Comparison of ENCODE assay signal across 12 cellular contexts in the genomic region with DNA sequence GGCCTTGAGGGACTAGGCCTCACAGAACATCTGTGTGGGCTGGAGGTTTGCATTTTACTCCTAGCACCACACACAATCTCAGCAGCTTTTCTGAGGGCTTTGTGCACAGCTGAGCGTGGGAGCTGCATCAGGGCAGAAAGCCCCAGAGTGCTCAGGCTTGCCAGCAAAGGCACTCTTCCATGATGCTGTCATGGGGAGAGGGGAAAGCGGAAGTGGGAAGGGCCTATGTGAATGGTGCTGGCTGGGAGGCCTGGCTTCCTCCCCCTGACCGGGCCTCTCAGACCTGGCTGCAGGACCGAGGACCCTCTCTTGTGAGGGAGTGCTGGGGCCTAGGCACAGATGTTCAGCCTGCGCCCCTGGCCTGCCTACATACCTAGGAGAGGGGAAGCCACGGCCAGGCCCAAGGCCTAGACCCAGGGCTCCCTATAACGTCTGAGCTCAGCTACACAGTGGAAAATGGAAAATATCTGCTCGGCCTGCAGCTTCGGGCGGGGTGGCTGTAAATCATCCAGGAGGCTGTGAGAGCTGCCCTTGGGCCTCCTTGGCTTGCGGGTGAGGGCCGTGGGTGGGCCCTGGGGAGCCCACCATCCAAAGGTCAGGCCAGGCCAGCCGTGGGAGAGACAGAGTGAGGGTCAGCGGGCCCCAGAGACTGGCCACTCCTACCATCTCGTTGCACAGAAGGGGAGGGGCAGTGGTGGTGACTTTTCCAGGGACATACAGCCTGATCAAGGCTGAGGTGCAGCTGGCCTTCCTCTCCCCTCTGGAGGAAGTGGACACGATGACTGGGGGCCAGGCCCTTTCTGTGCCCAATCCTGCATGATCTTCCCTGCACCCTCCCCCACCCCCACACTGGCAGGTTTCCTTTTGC. TPM values are rescaled to one million over a fixed set of nuclear protein-coding genes. Genes with fewer than 3 reads are reported as not detected.
A peak's percentile ranks its signal among the peaks of the same experiment; 100 is the strongest.
DNase-seq lines count a peak whose midpoint lies in the region; ATAC-seq and TF ChIP-seq lines count a peak whose summit lies in the region.
"Had no signal": no experiment of that assay in that cellular context is flagged by ENCODE, and none has a peak within 500 bp of the region (broad histone marks: within the 10 kb centered on the region; RNA-seq: fewer than 3 reads in every experiment).

No MANE protein-coding gene starts in this region.

- no peaks in the 10 kb centered on the region for H3K36me3 Mint-ChIP-seq in activated CD4-positive, alpha-beta T cell treated with anti-CD3 and anti-CD28 coated beads for 36 hours (ENCODE audit: low read depth)
- H3K36me3 Mint-ChIP-seq in activated CD4-positive, alpha-beta T cell treated with anti-CD3 and anti-CD28 coated beads, Interleukin-2, amount 10 ng/mL, durations not matched to agents 7 days and 5 days (ENCODE audit: low read depth) = no peaks in the 10 kb centered on the region
- no peaks in the 10 kb centered on the region for H3K36me3 Mint-ChIP-seq in neural crest cell (ENCODE audit: low read depth)
- H3K36me3 Mint-ChIP-seq in activated naive CD8-positive, alpha-beta T cell treated with anti-CD3 and anti-CD28 coated beads, Interleukin-2, amount 50 U/mL, for 24 hours (ENCODE audit: low read depth) = no peaks in the 10 kb centered on the region
- H3K36me3 Mint-ChIP-seq: stimulated activated memory B cell treated with anti-CD40 and anti-IgM and Interleukin-4, amounts not matched to agents 10 μg/mL and 1 μg/mL and 100 μg/mL, for 72 hours had no signal

- intact Hi-C loops in activated CD4-positive, alpha-beta T cell treated with anti-CD3 and anti-CD28 coated beads for 36 hours (cut with DNase I, micrococcal nuclease) = no loop called here
- intact Hi-C loops in upper lobe of right lung (cut with DNase I) = no loop called here

- ATAC-seq in activated CD4-positive, alpha-beta T cell treated with anti-CD3 and anti-CD28 coated beads for 36 hours = no peak
- ATAC-seq in upper lobe of right lung (peak; percentile 53), GM19351 (IDR thresholded peaks at IDR 0.05; ENCODE audit: unreplicated experiment) (no peak)
- no peak for ATAC-seq in activated naive CD8-positive, alpha-beta T cell treated with anti-CD3 and anti-CD28 coated beads, Interleukin-2, amount 50 U/mL, for 24 hours
- ATAC-seq: stimulated activated memory B cell treated with anti-CD40 and anti-IgM and Interleukin-4, amounts not matched to agents 10 μg/mL and 1 μg/mL and 100 μg/mL, for 72 hours; T-helper 17 cell had no signal

- H3K4me3 ChIP-seq in upper lobe of right lung = no peak overlapping the region

- TF ChIP-seq CTCF in neural crest cell (conservative IDR thresholded peaks at IDR 0.05) (no peak), upper lobe of right lung (IDR thresholded peaks at IDR 0.05) (no peak)

- H3K9me3 ChIP-seq in upper lobe of right lung = no peaks in the 10 kb centered on the region

- no peaks in the 10 kb centered on the region for H3K27me3 ChIP-seq in upper lobe of right lung

- DNase-seq in activated CD4-positive, alpha-beta T cell treated with anti-CD3 and anti-CD28 coated beads for 36 hours = peak; percentile 0
- DNase-seq in activated CD4-positive, alpha-beta T cell treated with anti-CD3 and anti-CD28 coated beads, Interleukin-2, amount 10 ng/mL, durations not matched to agents 7 days and 5 days = no peak
- peak; percentile 42 for DNase-seq in globus pallidus (ENCODE audit: low spot score)
- no peak for DNase-seq in neural crest cell (ENCODE audit: low read depth, low spot score)
- DNase-seq in upper lobe of right lung = peak; percentile 53
- no peak for DNase-seq in activated naive CD8-positive, alpha-beta T cell treated with anti-CD3 and anti-CD28 coated beads, Interleukin-2, amount 50 U/mL, for 24 hours
- DNase-seq in activated CD4-positive, CD25-positive, alpha-beta regulatory T cell (lab: John Stamatoyannopoulos, UW) = no peak
- DNase-seq: NCI-H1694, T-helper 17 cell had no signal

- no peaks in the 10 kb centered on the region for H3K9me3 Mint-ChIP-seq in activated CD4-positive, alpha-beta T cell treated with anti-CD3 and anti-CD28 coated beads for 36 hours (ENCODE audit: low read depth)
- no peaks in the 10 kb centered on the region for H3K9me3 Mint-ChIP-seq in activated CD4-positive, alpha-beta T cell treated with anti-CD3 and anti-CD28 coated beads, Interleukin-2, amount 10 ng/mL, durations not matched to agents 7 days and 5 days
- peaks cover 2% of the 10 kb centered on the region for H3K9me3 Mint-ChIP-seq in neural crest cell
- no peaks in the 10 kb centered on the region for H3K9me3 Mint-ChIP-seq in activated naive CD8-positive, alpha-beta T cell treated with anti-CD3 and anti-CD28 coated beads, Interleukin-2, amount 50 U/mL, for 24 hours

- H3K4me1 ChIP-seq in upper lobe of right lung = no peaks in the 10 kb centered on the region

- H3K4me1 Mint-ChIP-seq in activated CD4-positive, alpha-beta T cell treated with anti-CD3 and anti-CD28 coated beads for 36 hours = no peaks in the 10 kb centered on the region
- no peaks in the 10 kb centered on the region for H3K4me1 Mint-ChIP-seq in activated CD4-positive, alpha-beta T cell treated with anti-CD3 and anti-CD28 coated beads, Interleukin-2, amount 10 ng/mL, durations not matched to agents 7 days and 5 days
- peaks cover 63% of the 10 kb centered on the region for H3K4me1 Mint-ChIP-seq in neural crest cell
- no peaks in the 10 kb centered on the region for H3K4me1 Mint-ChIP-seq in activated naive CD8-positive, alpha-beta T cell treated with anti-CD3 and anti-CD28 coated beads, Interleukin-2, amount 50 U/mL, for 24 hours
- H3K4me1 Mint-ChIP-seq: stimulated activated memory B cell treated with anti-CD40 and anti-IgM and Interleukin-4, amounts not matched to agents 10 μg/mL and 1 μg/mL and 100 μg/mL, for 72 hours had no signal

- CTCF ChIA-PET in activated CD4-positive, alpha-beta T cell treated with anti-CD3 and anti-CD28 coated beads for 36 hours (lab: Charles Lee) = no interaction called here
- CTCF ChIA-PET in activated CD4-positive, alpha-beta T cell treated with anti-CD3 and anti-CD28 coated beads, Interleukin-2, amount 10 ng/mL, durations not matched to agents 7 days and 5 days (lab: Charles Lee) = no interaction called here

- H3K27me3 Mint-ChIP-seq in activated CD4-positive, alpha-beta T cell treated with anti-CD3 and anti-CD28 coated beads for 36 hours = peaks cover 12% of the 10 kb centered on the region
- H3K27me3 Mint-ChIP-seq in activated CD4-positive, alpha-beta T cell treated with anti-CD3 and anti-CD28 coated beads, Interleukin-2, amount 10 ng/mL, durations not matched to agents 7 days and 5 days = peaks cover 11% of the 10 kb centered on the region
- no peaks in the 10 kb centered on the region for H3K27me3 Mint-ChIP-seq in neural crest cell (ENCODE audit: low read depth)
- peaks cover 9% of the 10 kb centered on the region for H3K27me3 Mint-ChIP-seq in activated naive CD8-positive, alpha-beta T cell treated with anti-CD3 and anti-CD28 coated beads, Interleukin-2, amount 50 U/mL, for 24 hours

- H3K27ac ChIP-seq in upper lobe of right lung = peak overlapping the region; percentile 60
- H3K27ac ChIP-seq: 22Rv1 had no signal

- H3K4me3 Mint-ChIP-seq in activated CD4-positive, alpha-beta T cell treated with anti-CD3 and anti-CD28 coated beads for 36 hours = no peak overlapping the region
- no peak overlapping the region for H3K4me3 Mint-ChIP-seq in activated CD4-positive, alpha-beta T cell treated with anti-CD3 and anti-CD28 coated beads, Interleukin-2, amount 10 ng/mL, durations not matched to agents 7 days and 5 days
- peak overlapping the region; percentile 62 for H3K4me3 Mint-ChIP-seq in neural crest cell
- no peak overlapping the region for H3K4me3 Mint-ChIP-seq in activated naive CD8-positive, alpha-beta T cell treated with anti-CD3 and anti-CD28 coated beads, Interleukin-2, amount 50 U/mL, for 24 hours
- H3K4me3 Mint-ChIP-seq: stimulated activated memory B cell treated with anti-CD40 and anti-IgM and Interleukin-4, amounts not matched to agents 10 μg/mL and 1 μg/mL and 100 μg/mL, for 72 hours; T-helper 17 cell had no signal

- POLR2A ChIA-PET in activated CD4-positive, alpha-beta T cell treated with anti-CD3 and anti-CD28 coated beads for 36 hours (lab: Charles Lee) = no interaction called here
- POLR2A ChIA-PET in activated CD4-positive, alpha-beta T cell treated with anti-CD3 and anti-CD28 coated beads, Interleukin-2, amount 10 ng/mL, durations not matched to agents 7 days and 5 days (lab: Charles Lee) = no interaction called here

- H3K36me3 ChIP-seq in upper lobe of right lung = no peaks in the 10 kb centered on the region

- no peak overlapping the region for H3K27ac Mint-ChIP-seq in activated CD4-positive, alpha-beta T cell treated with anti-CD3 and anti-CD28 coated beads for 36 hours
- H3K27ac Mint-ChIP-seq in activated CD4-positive, alpha-beta T cell treated with anti-CD3 and anti-CD28 coated beads, Interleukin-2, amount 10 ng/mL, durations not matched to agents 7 days and 5 days = no peak overlapping the region
- peak overlapping the region; percentile 78 for H3K27ac Mint-ChIP-seq in neural crest cell (ENCODE audit: unreplicated experiment)
- no peak overlapping the region for H3K27ac Mint-ChIP-seq in activated naive CD8-positive, alpha-beta T cell treated with anti-CD3 and anti-CD28 coated beads, Interleukin-2, amount 50 U/mL, for 24 hours
- H3K27ac Mint-ChIP-seq: stimulated activated memory B cell treated with anti-CD40 and anti-IgM and Interleukin-4, amounts not matched to agents 10 μg/mL and 1 μg/mL and 100 μg/mL, for 72 hours; T-helper 17 cell had no signal

RNA-seq across cellular contexts. Expression of gene GLI2, which starts 22.7 kb away (rescaled TPM):
- total RNA-seq in activated CD4-positive, alpha-beta T cell treated with anti-CD3 and anti-CD28 coated beads for 36 hours = not detected
- total RNA-seq in activated CD4-positive, alpha-beta T cell treated with anti-CD3 and anti-CD28 coated beads, Interleukin-2, amount 10 ng/mL, durations not matched to agents 7 days and 5 days = under 1 TPM; 0.07 to 0.12 TPM
- total RNA-seq in neural crest cell (48.8 and 49.1 TPM in 2 replicates), upper lobe of right lung (4.7 TPM)
- total RNA-seq: T-helper 17 cell had no signal

Comparison
In these comparisons a context has a peak if more than half of its experiments do, and no peak if none do; other contexts are left out.
1. DNase-seq: peak in activated CD4-positive, alpha-beta T cell treated with anti-CD3 and anti-CD28 coated beads for 36 hours (single experiment), globus pallidus (single experiment) and upper lobe of right lung (single experiment); none in activated CD4-positive, alpha-beta T cell treated with anti-CD3 and anti-CD28 coated beads, Interleukin-2, amount 10 ng/mL, durations not matched to agents 7 days and 5 days (single experiment), neural crest cell (single experiment), activated naive CD8-positive, alpha-beta T cell treated with anti-CD3 and anti-CD28 coated beads, Interleukin-2, amount 50 U/mL, for 24 hours (single experiment) and activated CD4-positive, CD25-positive, alpha-beta regulatory T cell (0 of 4).